21 cellular contexts compared by ENCODE assay signal in the genomic region with DNA sequence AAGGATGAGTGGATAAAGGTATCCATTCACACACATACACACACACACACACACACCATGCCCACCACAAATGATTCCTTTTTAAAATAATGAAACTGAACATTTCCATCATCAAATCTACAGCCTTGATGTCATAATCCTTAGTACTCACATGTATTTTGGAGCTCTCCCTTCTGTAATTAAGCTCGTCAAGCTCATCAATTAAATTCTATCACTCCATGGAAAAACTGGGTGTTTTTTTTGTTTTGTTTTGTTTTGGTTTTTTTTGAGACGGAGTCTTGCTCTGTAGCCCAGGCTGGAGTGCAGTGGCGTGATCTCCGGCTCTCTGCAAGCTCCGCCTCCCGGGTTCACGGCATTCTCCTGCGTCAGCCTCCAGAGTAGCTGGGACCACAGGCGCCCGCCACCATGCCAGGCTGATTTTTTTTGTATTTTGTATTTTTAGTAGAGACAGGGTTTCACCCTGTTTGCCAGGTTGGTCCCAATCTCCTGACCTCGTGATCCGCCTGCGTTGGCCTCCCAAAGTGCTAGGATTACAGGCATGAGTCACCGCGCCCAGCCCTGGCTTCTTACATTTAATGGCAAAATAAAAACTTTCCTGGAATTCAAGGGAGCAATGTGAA.
DNase-seq lines count a peak whose midpoint lies in the region; TF ChIP-seq lines count a peak whose summit lies in the region.
"Had no signal": no experiment of that assay in that cellular context is flagged by ENCODE, and none has a peak within 500 bp of the region (broad histone marks: within the 10 kb centered on the region; RNA-seq: fewer than 3 reads in every experiment).

No MANE protein-coding gene starts in this region.

- H3K27me3 Mint-ChIP-seq in CD8-positive, alpha-beta memory T cell = no peaks in the 10 kb centered on the region
- peaks cover 12% of the 10 kb centered on the region for H3K27me3 Mint-ChIP-seq in osteocyte (ENCODE audit: unreplicated experiment)
- H3K27me3 Mint-ChIP-seq: T-helper 17 cell had no signal

- no peaks in the 10 kb centered on the region for H3K27me3 ChIP-seq in CD8-positive, alpha-beta memory T cell (ENCODE audit: insufficient read depth, low read length, poor library complexity, severe bottlenecking)

- no peaks in the 10 kb centered on the region for H3K4me1 Mint-ChIP-seq in CD8-positive, alpha-beta memory T cell
- H3K4me1 Mint-ChIP-seq in osteocyte (ENCODE audit: unreplicated experiment) = peaks cover 2% of the 10 kb centered on the region
- H3K4me1 Mint-ChIP-seq: T-helper 17 cell had no signal

- no peak overlapping the region for H3K27ac Mint-ChIP-seq in CD8-positive, alpha-beta memory T cell
- no peak overlapping the region for H3K27ac Mint-ChIP-seq in osteocyte (ENCODE audit: unreplicated experiment)
- H3K27ac Mint-ChIP-seq: T-helper 17 cell had no signal

- CTCF ChIA-PET in CD8-positive, alpha-beta memory T cell (lab: Charles Lee) = no interaction called here
- CTCF ChIA-PET in HEK293 (lab: Yijun Ruan, JAX) = no interaction called here

- H3K4me3 ChIP-seq in CD8-positive, alpha-beta memory T cell (ENCODE audit: low read length) = no peak overlapping the region
- no peak overlapping the region for H3K4me3 ChIP-seq in HEK293 (ENCODE audit: low read depth, low read length)
- H3K4me3 ChIP-seq: GM23248 had no signal

- POLR2A ChIA-PET in CD8-positive, alpha-beta memory T cell (lab: Charles Lee) = no interaction called here
- POLR2A ChIA-PET in HEK293 (lab: Yijun Ruan, JAX) = no interaction called here

- H3K9me3 ChIP-seq in CD8-positive, alpha-beta memory T cell (ENCODE audit: low read length) = no peaks in the 10 kb centered on the region
- no peaks in the 10 kb centered on the region for H3K9me3 ChIP-seq in HEK293 (ENCODE audit: control insufficient read depth, insufficient read depth, low read depth, low read length)

- TF ChIP-seq CTCF in HEK293 (tag by site-specific recombination; IDR thresholded peaks at IDR 0.05) = no peak
- TF ChIP-seq CTCF in osteocyte (IDR thresholded peaks at IDR 0.05) = no peak

- H3K4me1 ChIP-seq in CD8-positive, alpha-beta memory T cell (ENCODE audit: insufficient read depth, low read length) = no peaks in the 10 kb centered on the region
- no peaks in the 10 kb centered on the region for H3K4me1 ChIP-seq in HEK293 (ENCODE audit: control insufficient read depth, insufficient read depth, low read length)

- no peak for DNase-seq in CD8-positive, alpha-beta memory T cell
- DNase-seq in NCI-H510A (lab: John Stamatoyannopoulos, UW) = peak; percentile 10
- DNase-seq in SHP77 treated with DMSO at 0.1 percent for 48 hours (lab: John Stamatoyannopoulos, UW) = peak; percentile 29
- no peak for DNase-seq in UCSD-AML1 (lab: John Stamatoyannopoulos, UW; ENCODE audit: unreplicated experiment)
- DNase-seq in osteocyte (ENCODE audit: extremely low spot score, unreplicated experiment) = no peak
- no peak for DNase-seq in nucleus accumbens (lab: John Stamatoyannopoulos, UW)
- DNase-seq in OCI-M2 (lab: John Stamatoyannopoulos, UW; ENCODE audit: unreplicated experiment) = no peak
- DNase-seq: 8988T, DMS153, DND-41, GM23248, HCEC 1CT, Karpas-422, NCI-H1105 treated with DMSO at 0.1 percent for 48 hours, NCI-H2029, NCI-H226, NCI-H526, NCI-H82, T-helper 17 cell had no signal

- H3K36me3 ChIP-seq in CD8-positive, alpha-beta memory T cell (ENCODE audit: insufficient read depth, low read length) = no peaks in the 10 kb centered on the region
- H3K36me3 ChIP-seq in HEK293 (ENCODE audit: control insufficient read depth in 2 of 2, insufficient read depth in 1 of 2, low read length in 2 of 2) = no peaks in the 10 kb centered on the region

- no peaks in the 10 kb centered on the region for H3K36me3 Mint-ChIP-seq in CD8-positive, alpha-beta memory T cell
- no peaks in the 10 kb centered on the region for H3K36me3 Mint-ChIP-seq in osteocyte (ENCODE audit: unreplicated experiment)

- H3K4me3 Mint-ChIP-seq in CD8-positive, alpha-beta memory T cell = no peak overlapping the region
- no peak overlapping the region for H3K4me3 Mint-ChIP-seq in osteocyte (ENCODE audit: unreplicated experiment)
- H3K4me3 Mint-ChIP-seq: T-helper 17 cell had no signal

- peaks cover 0 to 7% (median 3%) of the 10 kb centered on the region in 5 donors for H3K9me3 Mint-ChIP-seq in CD8-positive, alpha-beta memory T cell
- peaks cover 4% of the 10 kb centered on the region for H3K9me3 Mint-ChIP-seq in osteocyte (ENCODE audit: unreplicated experiment)

- peak overlapping the region; percentile 54 for H3K27ac ChIP-seq in CD8-positive, alpha-beta memory T cell (ENCODE audit: low read depth, low read length)
- no peak overlapping the region for H3K27ac ChIP-seq in HEK293 (ENCODE audit: extremely low read depth, low read depth, low read length)
- H3K27ac ChIP-seq: GM23248, HL-60 had no signal

TF ChIP-seq in HEK293, 187 proteins besides CTCF, POLR2A, EP300 and RAD21:
- peak; percentile 54 for TF ChIP-seq ZNF335 (tag by site-specific recombination; conservative IDR thresholded peaks at IDR 0.05)
- TF ChIP-seq BCL11B (tag by site-specific recombination; IDR thresholded peaks at IDR 0.05; ENCODE audit: low read depth) = no peak
- TF ChIP-seq ZBTB8A (tag by site-specific recombination; IDR thresholded peaks at IDR 0.05) = no peak
- no peak for TF ChIP-seq SCRT1 (tag by site-specific recombination; IDR thresholded peaks at IDR 0.05; ENCODE audit: borderline replicate concordance)

Comparison
In these comparisons a context has a peak if more than half of its experiments do, and no peak if none do; other contexts are left out.
1. DNase-seq: peak in NCI-H510A (single experiment) and SHP77 treated with DMSO at 0.1 percent for 48 hours (single experiment); none in CD8-positive, alpha-beta memory T cell (0 of 5), UCSD-AML1 (single experiment), osteocyte (single experiment), nucleus accumbens (0 of 56) and OCI-M2 (single experiment).